26 cellular contexts compared by ENCODE assay signal in the genomic region with DNA sequence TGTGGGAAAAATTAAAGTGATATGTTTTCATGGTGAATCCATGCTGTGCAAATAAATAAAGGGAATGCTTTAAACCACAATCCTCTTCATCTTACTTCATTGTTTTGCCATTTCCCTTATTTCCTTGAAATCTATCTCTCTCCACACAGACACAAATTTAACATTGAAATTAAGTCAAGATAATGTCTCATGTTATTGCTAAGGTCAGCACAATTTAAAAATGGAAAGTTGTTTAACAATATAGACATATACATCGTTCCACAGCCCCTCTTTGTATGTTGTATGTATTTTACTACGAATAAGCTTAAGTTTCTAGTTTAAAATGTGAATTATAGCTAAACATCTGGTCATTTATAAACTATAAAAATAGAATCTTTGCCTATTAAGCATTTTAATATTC.
"Had no signal": no experiment of that assay in that cellular context is flagged by ENCODE, and none has a peak within 500 bp of the region (broad histone marks: within the 10 kb centered on the region; RNA-seq: fewer than 3 reads in every experiment).

No MANE protein-coding gene starts in this region.

- H3K27me3 ChIP-seq: colonic mucosa, esophagus squamous epithelium, gastrocnemius medialis, heart right ventricle, left lung had no signal

- DNase-seq: colonic mucosa; cortex of kidney; effector CD8-positive, alpha-beta T cell; effector memory CD8-positive, alpha-beta T cell; endodermal cell; erythroblast; esophagus squamous epithelium; foreskin fibroblast; foreskin melanocyte; gastrocnemius medialis; glutamatergic neuron; head of caudate nucleus; heart right ventricle; hippocampal formation; left cardiac atrium; left lung; left ventricle myocardium superior; lower lobe of right lung; mesenchymal stem cell; mucosa of descending colon; naive B cell had no signal

- ATAC-seq: effector memory CD8-positive, alpha-beta T cell; esophagus mucosa; gastrocnemius medialis; heart right ventricle; left cardiac atrium; left lung; left ventricle myocardium superior; lower lobe of right lung; mucosa of descending colon had no signal

- H3K36me3 ChIP-seq: colonic mucosa, gastrocnemius medialis, left lung, lower lobe of right lung had no signal

- H3K9me3 ChIP-seq: colonic mucosa, esophagus squamous epithelium, gastrocnemius medialis, left lung, lower lobe of right lung, mucosa of descending colon had no signal

- H3K4me3 ChIP-seq: colonic mucosa, esophagus squamous epithelium, gastrocnemius medialis, heart right ventricle, left lung, lower lobe of right lung, mucosa of descending colon had no signal

- H3K27ac ChIP-seq: colonic mucosa, epithelial cell of prostate, esophagus squamous epithelium, gastrocnemius medialis, heart right ventricle, left lung, lower lobe of right lung had no signal

- FAIRE-seq: endometrium, islet of Langerhans, keratinocyte had no signal

- H3K4me1 ChIP-seq: colonic mucosa, esophagus squamous epithelium, gastrocnemius medialis, heart right ventricle, left lung, lower lobe of right lung had no signal
